8 cellular contexts compared by ENCODE assay signal in the genomic region with DNA sequence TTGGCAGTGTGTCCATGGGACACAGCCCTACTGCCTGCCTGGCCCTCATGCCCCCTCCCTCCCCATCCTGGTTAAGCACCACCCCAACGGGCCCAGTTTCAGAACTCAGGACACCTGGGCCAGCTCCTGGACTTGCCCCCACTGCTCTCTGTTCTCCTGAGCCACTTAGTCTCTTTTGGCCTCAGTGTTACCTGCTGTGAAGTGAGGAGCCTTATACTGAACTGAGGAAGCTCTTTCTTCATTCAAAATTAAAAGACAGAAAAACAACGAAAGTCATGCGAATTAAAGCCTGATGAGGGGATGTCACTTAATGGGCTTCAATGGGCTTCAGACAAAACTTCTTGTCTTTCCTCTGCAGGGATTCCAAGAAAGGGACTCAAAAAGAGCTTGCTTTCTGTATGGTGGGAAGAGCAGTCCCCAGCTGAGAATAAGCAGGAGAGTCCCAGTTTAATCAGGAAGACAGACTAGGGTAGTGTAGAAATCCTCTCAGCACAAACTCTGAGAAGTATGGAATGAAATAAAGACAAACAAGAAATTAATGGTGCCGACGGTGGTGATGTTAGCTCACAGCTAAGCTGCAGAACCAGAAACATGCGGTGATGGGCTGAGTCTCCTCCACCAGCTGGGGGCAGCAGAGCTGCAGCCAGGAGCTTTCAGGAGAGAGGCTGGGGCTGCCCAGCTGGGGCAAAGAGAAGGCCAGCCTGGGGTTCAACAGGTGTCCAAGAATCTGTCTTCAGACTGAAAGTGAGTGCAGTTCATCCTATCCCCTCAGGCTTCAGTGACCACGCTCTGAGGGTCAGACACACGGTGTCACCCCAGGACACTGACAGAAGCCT.
DNase-seq lines count a peak whose midpoint lies in the region; TF ChIP-seq lines count a peak whose summit lies in the region.

No MANE protein-coding gene starts in this region.

- H3K4me1 Mint-ChIP-seq in IgD-negative memory B cell (peaks cover 30 to 41% (median 32%) of the 10 kb centered on the region in 3 donors), glutamatergic neuron (ENCODE audit: low read depth, unreplicated experiment) (peaks cover 12% of the 10 kb centered on the region)

- no peaks in the 10 kb centered on the region for H3K9me3 Mint-ChIP-seq in IgD-negative memory B cell
- peaks cover 5% of the 10 kb centered on the region for H3K9me3 Mint-ChIP-seq in glutamatergic neuron (ENCODE audit: unreplicated experiment)

- H3K36me3 Mint-ChIP-seq in IgD-negative memory B cell (no peaks in the 10 kb centered on the region), glutamatergic neuron (ENCODE audit: unreplicated experiment) (no peaks in the 10 kb centered on the region)

- H3K27me3 Mint-ChIP-seq in IgD-negative memory B cell (peaks cover 5% of the 10 kb centered on the region), glutamatergic neuron (ENCODE audit: unreplicated experiment) (peaks cover 9% of the 10 kb centered on the region)

- peak; percentile 50 for TF ChIP-seq CTCF in glutamatergic neuron (IDR thresholded peaks at IDR 0.05; ENCODE audit: partially characterized antibody, unreplicated experiment)

- H3K27ac Mint-ChIP-seq in IgD-negative memory B cell: peak overlapping the region in 2 of 3 donors; percentile 46 to 74
- no peak overlapping the region for H3K27ac Mint-ChIP-seq in glutamatergic neuron (ENCODE audit: unreplicated experiment)

- peak overlapping the region in 1 of 4 donors; percentile 75 for H3K4me3 Mint-ChIP-seq in IgD-negative memory B cell
- no peak overlapping the region for H3K4me3 Mint-ChIP-seq in glutamatergic neuron (ENCODE audit: unreplicated experiment)

- DNase-seq in activated CD4-positive, CD25-positive, alpha-beta regulatory T cell treated with anti-CD3 and anti-CD28 coated beads, Interleukin-2, amount 50 U/mL, for 72 hours: peak; percentile 32
- no peak for DNase-seq in activated CD4-positive, CD25-positive, alpha-beta regulatory T cell (lab: John Stamatoyannopoulos, UW)
- DNase-seq in activated T-cell treated with anti-CD3 and anti-CD28 coated beads for 24 hours (ENCODE audit: low read depth): peak; percentile 23
- DNase-seq in glutamatergic neuron: peak; percentile 72
- peak; percentile 25 to 35 for DNase-seq in stimulated activated CD4-positive, alpha-beta T cell treated with anti-CD3 and anti-CD28 coated beads, Interleukin-2, amount 100 ng/mL, for 48 hours
- no peak for DNase-seq in NCI-H187 treated with DMSO at 0.1 percent for 48 hours (lab: John Stamatoyannopoulos, UW)
- DNase-seq in dedifferentiated amniotic fluid mesenchymal stem cell (ENCODE audit: extremely low spot score): no peak

Comparison
In these comparisons a context has a peak if more than half of its experiments do, and no peak if none do; other contexts are left out.
1. DNase-seq: peak in activated CD4-positive, CD25-positive, alpha-beta regulatory T cell treated with anti-CD3 and anti-CD28 coated beads, Interleukin-2, amount 50 U/mL, for 72 hours (single experiment), activated T-cell treated with anti-CD3 and anti-CD28 coated beads for 24 hours (single experiment), glutamatergic neuron (single experiment) and stimulated activated CD4-positive, alpha-beta T cell treated with anti-CD3 and anti-CD28 coated beads, Interleukin-2, amount 100 ng/mL, for 48 hours (2 of 2); none in activated CD4-positive, CD25-positive, alpha-beta regulatory T cell (0 of 4), NCI-H187 treated with DMSO at 0.1 percent for 48 hours (single experiment) and dedifferentiated amniotic fluid mesenchymal stem cell (single experiment).